ENCODE assay signal across 2 cellular contexts in the genomic region with DNA sequence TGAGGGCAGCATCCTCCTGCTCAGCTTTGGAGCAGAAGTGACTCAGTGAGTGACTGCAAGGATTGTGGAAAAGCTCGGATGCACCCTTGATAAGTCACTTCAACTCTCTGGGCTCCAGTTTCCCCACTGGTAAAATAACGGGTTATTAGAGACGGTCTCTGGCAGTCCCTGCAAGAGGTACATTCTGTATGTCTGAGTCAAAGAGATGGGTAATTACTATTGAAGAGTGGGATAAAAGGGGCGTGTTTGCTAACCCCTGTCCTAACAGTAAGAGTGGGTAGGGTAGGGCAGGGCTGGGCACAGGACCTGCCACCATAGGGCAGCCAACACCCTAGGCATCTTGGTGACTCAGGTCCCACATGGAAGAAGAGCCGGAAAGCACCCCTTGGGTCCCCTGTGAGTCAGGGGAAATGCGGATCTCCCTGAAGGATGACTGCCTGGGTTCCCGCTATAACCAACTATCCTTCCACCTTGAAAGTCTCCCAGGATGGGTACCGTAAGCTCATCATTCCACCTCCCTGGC.
TF ChIP-seq lines count a peak whose summit lies in the region.

No MANE protein-coding gene starts in this region.

TF ChIP-seq in A549, 52 proteins besides CTCF, POLR2A, EP300 and RAD21:
- TF ChIP-seq MAZ (IDR thresholded peaks at IDR 0.05; ENCODE audit: borderline replicate concordance, low read depth, low read length) (no peak), FOSL2 (IDR thresholded peaks at IDR 0.05) (peak; percentile 11; the same call in 1 of the 2 replicates), FOSL2 (CRISPR knock-in tag; IDR thresholded peaks at IDR 0.05) (peak; percentile 65), MAX (IDR thresholded peaks at IDR 0.05) (peak; percentile 75), RFX5 (IDR thresholded peaks at IDR 0.05) (peak; percentile 3; the same call in 1 of the 2 replicates), GATA3 (IDR thresholded peaks at IDR 0.05; ENCODE audit: borderline replicate concordance) (peak; percentile 6; the same call in 1 of the 2 replicates), CBX2 (IDR thresholded peaks at IDR 0.05; ENCODE audit: borderline replicate concordance, low read depth) (no peak), E2F6 (IDR thresholded peaks at IDR 0.05; ENCODE audit: borderline replicate concordance, low read depth) (no peak; the same call in 1 of the 2 replicates), HES2 (IDR thresholded peaks at IDR 0.05) (no peak)
- TF ChIP-seq, protein P1, sequence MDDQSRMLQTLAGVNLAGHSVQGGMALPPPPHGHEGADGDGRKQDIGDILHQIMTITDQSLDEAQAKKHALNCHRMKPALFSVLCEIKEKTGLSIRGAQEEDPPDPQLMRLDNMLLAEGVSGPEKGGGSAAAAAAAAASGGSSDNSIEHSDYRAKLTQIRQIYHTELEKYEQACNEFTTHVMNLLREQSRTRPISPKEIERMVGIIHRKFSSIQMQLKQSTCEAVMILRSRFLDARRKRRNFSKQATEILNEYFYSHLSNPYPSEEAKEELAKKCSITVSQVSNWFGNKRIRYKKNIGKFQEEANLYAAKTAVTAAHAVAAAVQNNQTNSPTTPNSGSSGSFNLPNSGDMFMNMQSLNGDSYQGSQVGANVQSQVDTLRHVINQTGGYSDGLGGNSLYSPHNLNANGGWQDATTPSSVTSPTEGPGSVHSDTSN (IDR thresholded peaks at IDR 0.05), result peak; percentile 28; the same call in 1 of the 2 replicates

TF ChIP-seq in IMR-90, 13 proteins besides CTCF, POLR2A, EP300 and RAD21:
- TF ChIP-seq BHLHE40 (IDR thresholded peaks at IDR 0.05; ENCODE audit: low read depth, low read length) (no peak), ELK1 (IDR thresholded peaks at IDR 0.05; ENCODE audit: borderline replicate concordance, low read depth, low read length) (no peak), RCOR1 (IDR thresholded peaks at IDR 0.05; ENCODE audit: insufficient replicate concordance, low read length) (peak; percentile 17), MXI1 (IDR thresholded peaks at IDR 0.05; ENCODE audit: borderline replicate concordance, low read depth, low read length) (0 out of 2 replicates have a peak, but pooled peaks have one; percentile 21), RFX5 (IDR thresholded peaks at IDR 0.05; ENCODE audit: low read depth, low read length) (no peak; the same call in 1 of the 2 replicates), MAZ (IDR thresholded peaks at IDR 0.05; ENCODE audit: borderline replicate concordance, low read depth, low read length) (peak; percentile 16; the same call in 1 of the 2 replicates)
- TF ChIP-seq, protein P2, sequence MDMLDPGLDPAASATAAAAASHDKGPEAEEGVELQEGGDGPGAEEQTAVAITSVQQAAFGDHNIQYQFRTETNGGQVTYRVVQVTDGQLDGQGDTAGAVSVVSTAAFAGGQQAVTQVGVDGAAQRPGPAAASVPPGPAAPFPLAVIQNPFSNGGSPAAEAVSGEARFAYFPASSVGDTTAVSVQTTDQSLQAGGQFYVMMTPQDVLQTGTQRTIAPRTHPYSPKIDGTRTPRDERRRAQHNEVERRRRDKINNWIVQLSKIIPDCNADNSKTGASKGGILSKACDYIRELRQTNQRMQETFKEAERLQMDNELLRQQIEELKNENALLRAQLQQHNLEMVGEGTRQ (IDR thresholded peaks at IDR 0.05; ENCODE audit: low read depth, low read length), result no peak
